In the genomic region with DNA sequence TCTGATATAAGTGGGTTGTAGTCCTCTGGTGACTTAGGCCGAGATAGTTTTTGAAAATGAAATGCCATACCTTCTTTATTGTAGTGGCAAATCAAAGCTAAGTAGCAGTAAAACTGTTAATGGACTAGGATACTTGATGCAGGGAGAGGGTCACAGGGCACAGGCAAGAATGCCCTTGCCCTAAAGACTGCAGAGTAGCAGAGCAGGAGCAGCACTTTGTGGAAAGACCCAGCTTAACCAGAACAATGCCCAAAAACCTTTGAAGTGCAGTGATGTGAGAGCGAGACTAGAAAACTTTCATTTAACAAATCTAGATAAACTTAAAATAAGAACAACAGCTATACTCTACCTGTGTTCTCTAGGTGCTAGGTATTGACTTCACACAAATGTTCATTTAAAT, we compare ENCODE assay signal across 1 cellular context.
TF ChIP-seq lines count a peak whose summit lies in the region.

No MANE protein-coding gene starts in this region.

TF ChIP-seq in K562, 482 proteins besides CTCF, POLR2A, EP300 and RAD21:
- TF ChIP-seq DDX20 (tag; IDR thresholded peaks at IDR 0.05; ENCODE audit: low read depth) (no peak), SIN3A (IDR thresholded peaks at IDR 0.05; ENCODE audit: borderline replicate concordance in 2 of 2, control insufficient read depth in 1 of 2, low read depth in 2 of 2, low read length in 2 of 2) (no peak), SRSF1 (IDR thresholded peaks at IDR 0.05; ENCODE audit: low read depth, low read length) (no peak), NFRKB (IDR thresholded peaks at IDR 0.05; ENCODE audit: low read depth) (no peak), EHMT2 (IDR thresholded peaks at IDR 0.05) (no peak), CBX5 (IDR thresholded peaks at IDR 0.05; ENCODE audit: borderline replicate concordance, low read depth) (no peak)
